ENCODE assay signal across 8 cellular contexts in genomic region chr14:105314287-105315185, GRCh38. TPM values are rescaled to one million over a fixed set of nuclear protein-coding genes. Genes with fewer than 3 reads are reported as not detected.
A peak's percentile ranks its signal among the peaks of the same experiment; 100 is the strongest.
DNase-seq lines count a peak whose midpoint lies in the region; ATAC-seq, FAIRE-seq and TF ChIP-seq lines count a peak whose summit lies in the region.

Gene PACS2 (plus strand): TSS chr14:105314748. CDS start chr14:105314919, 171 bp downstream.

- H3K9me3 ChIP-seq in endothelial cell of umbilical vein (replicated peaks; ENCODE audit: control insufficient read depth, insufficient read depth, low read length) = no peaks in the 10 kb centered on the region

- DNase-seq in NOMO-1 treated with dmso at 0.1 percent for 144 hours (lab: John Stamatoyannopoulos, UW; ENCODE audit: unreplicated experiment) = peak; percentile 49
- peak; percentile 87 for DNase-seq in activated CD8-positive, alpha-beta memory T cell treated with anti-CD3 and anti-CD28 coated beads, Interleukin-2, amount 50 U/mL, for 48 hours
- peak; percentile 58 for DNase-seq in endothelial cell of umbilical vein (ENCODE audit: low read depth, low spot score)
- DNase-seq in midbrain (lab: John Stamatoyannopoulos, UW) = peak; percentile 83
- peak; percentile 58 to 70 for DNase-seq in stimulated activated CD8-positive, alpha-beta memory T cell treated with anti-CD3 and anti-CD28 coated beads, Interleukin-2, amount 100 ng/mL, for 48 hours (ENCODE audit: low read depth in 2 of 2)

- peak within 1 kb of the TSS; percentile 72 for H2AFZ ChIP-seq in endothelial cell of umbilical vein (ENCODE audit: low read depth, low read length)

- no peaks in the 10 kb centered on the region for H4K20me1 ChIP-seq in endothelial cell of umbilical vein (replicated peaks; ENCODE audit: control insufficient read depth, extremely low read depth, insufficient read depth, low read length)

- peaks cover 3% of the 10 kb centered on the region for H3K79me2 ChIP-seq in endothelial cell of umbilical vein (ENCODE audit: control insufficient read depth, insufficient read depth, low read length)

- H3K9ac ChIP-seq in endothelial cell of umbilical vein (replicated peaks; ENCODE audit: extremely low read depth, insufficient read depth, low read length) = no peak within 1 kb of the TSS

- peak within 1 kb of the TSS; percentile 32 for H3K4me2 ChIP-seq in endothelial cell of umbilical vein (ENCODE audit: insufficient read depth, low read length)

- peaks cover 8% of the 10 kb centered on the region for H3K4me1 ChIP-seq in endothelial cell of umbilical vein (ENCODE audit: control insufficient read depth, extremely low read depth, insufficient read depth, low read length)

- H3K27me3 ChIP-seq in endothelial cell of umbilical vein (ENCODE audit: control insufficient read depth in 2 of 2, insufficient read depth in 2 of 2, low read length in 2 of 2) = no peaks in the 10 kb centered on the region

- no peaks in the 10 kb centered on the region for H3K9me1 ChIP-seq in endothelial cell of umbilical vein (replicated peaks; ENCODE audit: control insufficient read depth, extremely low read depth, insufficient read depth, low read length)

- CTCF ChIA-PET in endothelial cell of umbilical vein (lab: Charles Lee) = interaction anchor here (0.7 to 1.8 kb wide), 8 partner anchors 14 to 176 kb away, joined by 3 to 9 read pairs (median 4); partner anchors contain the start of genes BRF1 and JAG2

- FAIRE-seq in endothelial cell of umbilical vein (lab: Jason Lieb, UNC) = no peak

- H3K36me3 ChIP-seq in endothelial cell of umbilical vein (ENCODE audit: control insufficient read depth in 2 of 2, extremely low read depth in 1 of 2, insufficient read depth in 2 of 2, low read length in 2 of 2) = no peaks in the 10 kb centered on the region

- no peak for TF ChIP-seq POLR2A in endothelial cell of umbilical vein (IDR thresholded peaks at IDR 0.05; ENCODE audit: low read depth, low read length)

- peak within 1 kb of the TSS; percentile 3 to 61 (median 49) for H3K4me3 ChIP-seq in endothelial cell of umbilical vein (replicated peaks in 1 of 3; ENCODE audit: insufficient read depth in 1 of 3, low read depth in 1 of 3, low read length in 3 of 3)

- peak within 1 kb of the TSS; percentile 80 for H3K27ac ChIP-seq in C4-2B
- no peak within 1 kb of the TSS for H3K27ac ChIP-seq in endothelial cell of umbilical vein (ENCODE audit: insufficient read depth, low read depth, low read length)

- POLR2A ChIA-PET in endothelial cell of umbilical vein (lab: Charles Lee) = interaction anchor here (1.1 kb wide), 1 partner anchor 14 kb away, joined by 3 read pairs; the partner anchor contains the start of gene BRF1

- TF ChIP-seq CTCF in C4-2B (conservative IDR thresholded peaks at IDR 0.05) = no peak
- no peak for TF ChIP-seq CTCF in endothelial cell of umbilical vein (IDR thresholded peaks at IDR 0.05; ENCODE audit: extremely low read depth in 1 of 2, insufficient read depth in 1 of 2, low read depth in 1 of 2, low read length in 2 of 2)

- intact Hi-C loops in endothelial cell of umbilical vein (cut with micrococcal nuclease) = no loop called here

- BruUV-seq in endothelial cell of umbilical vein (replicated peaks; lab: Mats Ljungman, UMichigan) = no TSS peak

- dilution Hi-C loops in endothelial cell of umbilical vein (cut with MboI; ENCODE audit: extremely low pct_ligation_motif_present, low sequenced_read_pairs) = no loop called here

- ATAC-seq in GM19328 (IDR thresholded peaks at IDR 0.05; ENCODE audit: unreplicated experiment) = peak; percentile 70
- ATAC-seq in HG03521 (IDR thresholded peaks at IDR 0.05; ENCODE audit: unreplicated experiment) = peak; percentile 82

TF ChIP-seq in endothelial cell of umbilical vein, 7 proteins besides CTCF, POLR2A, EP300 and RAD21:
- TF ChIP-seq GATA2 (IDR thresholded peaks at IDR 0.05; ENCODE audit: insufficient read depth, insufficient read length, low read depth, low read length) (no peak), EZH2 (IDR thresholded peaks at IDR 0.05; ENCODE audit: borderline replicate concordance, low read depth, low read length, severe bottlenecking) (no peak), MAX (IDR thresholded peaks at IDR 0.05; ENCODE audit: insufficient read depth, insufficient read length) (no peak), MYC (IDR thresholded peaks at IDR 0.05; ENCODE audit: low read depth, low read length) (no peak), JUN (IDR thresholded peaks at IDR 0.05; ENCODE audit: borderline replicate concordance, insufficient read depth, insufficient read length, low read depth) (no peak), FOS (IDR thresholded peaks at IDR 0.05; ENCODE audit: borderline replicate concordance, insufficient read depth, low read length) (no peak)

RNA-seq across cellular contexts. Expression of gene PACS2, which starts in this region (rescaled TPM):
- total RNA-seq in endothelial cell of umbilical vein = 80.1 and 86.3 TPM in 2 replicates
- 52.6 and 52.7 TPM in 2 replicates for polyA plus RNA-seq in endothelial cell of umbilical vein
- 31.1 and 47.8 TPM in 2 replicates for polyA plus RNA-seq in endothelial cell of umbilical vein (2011; cell fraction: cytosol; rRNA removed)
- 192 and 247 TPM in 2 replicates for polyA plus RNA-seq in endothelial cell of umbilical vein (2011; cell fraction: nucleus; rRNA removed)
- 36.5 and 56.0 TPM in 2 replicates for polyA plus RNA-seq in endothelial cell of umbilical vein (2012)
- polyA minus RNA-seq in endothelial cell of umbilical vein = 36.0 and 66.4 TPM in 2 replicates
- polyA minus RNA-seq in endothelial cell of umbilical vein (2011; cell fraction: cytosol; rRNA and poly(A)+ RNA removed) = 14.6 TPM
- polyA minus RNA-seq in endothelial cell of umbilical vein (2011; cell fraction: nucleus; rRNA and poly(A)+ RNA removed) = 53.1 and 93.3 TPM in 2 replicates
